In genomic region chr11:65422633-65423515, GRCh38 we compare ENCODE assay signal across 8 cellular contexts. TPM values are rescaled to one million over a fixed set of nuclear protein-coding genes. Genes with fewer than 3 reads are reported as not detected.
DNase-seq lines count a peak whose midpoint lies in the region; TF ChIP-seq lines count a peak whose summit lies in the region.

TSS of gene NEAT1 (plus strand) at chr11:65422798.

- no peak within 1 kb of the TSS for H2BK20ac ChIP-seq in H9 (ENCODE audit: low read depth, low read length, poor library complexity, severe bottlenecking)

- POLR2A ChIA-PET in activated CD4-positive, alpha-beta memory T cell treated with anti-CD3 and anti-CD28 coated beads for 36 hours (lab: Charles Lee): interaction anchor here (0.6 to 17.4 kb wide), 25 partner anchors 10 to 563 kb away, joined by 3 to 4089 read pairs (median 7); partner anchors contain the start of genes CCDC85B, EHBP1L1, FRMD8 and MALAT1

- no peaks in the 10 kb centered on the region for H3K27me3 ChIP-seq in H9 (ENCODE audit: insufficient read depth, low read length)

- no peaks in the 10 kb centered on the region; a peak in 1 of 5 replicates for H3K9me3 Mint-ChIP-seq in H9
- H3K9me3 Mint-ChIP-seq in activated CD4-positive, alpha-beta memory T cell treated with anti-CD3 and anti-CD28 coated beads for 36 hours: peaks cover 14% of the 10 kb centered on the region

- peak within 1 kb of the TSS; percentile 30; the same call in 1 of the 2 replicates for H3K4ac ChIP-seq in H9 (ENCODE audit: low read depth, low read length)

- H3K79me2 ChIP-seq in H9 (ENCODE audit: insufficient read depth, low read length): peaks cover 2% of the 10 kb centered on the region; the same call in 1 of the 2 replicates

- H2AFZ ChIP-seq in H9 (ENCODE audit: low read length): no peak within 1 kb of the TSS

- H4K91ac ChIP-seq in H9 (ENCODE audit: insufficient read length, low read depth, low read length): peak within 1 kb of the TSS; percentile 21

- DNase-seq in AG08396 (ENCODE audit: low spot score) (peak; percentile 73), H9 (peak; percentile 85), NCI-H82 (lab: John Stamatoyannopoulos, UW) (peak; percentile 81), dermis microvascular lymphatic vessel endothelial cell (ENCODE audit: low read depth in 2 of 2) (peak; percentile 95), lower leg skin (ENCODE audit: low spot score in 2 of 2) (peak; percentile 97 to 100), NCI-H146 (lab: John Stamatoyannopoulos, UW) (no peak)
- peak; percentile 97 for DNase-seq in activated CD4-positive, alpha-beta memory T cell treated with anti-CD3 and anti-CD28 coated beads for 36 hours
- DNase-seq in stimulated activated CD4-positive, alpha-beta T cell treated with anti-CD3 and anti-CD28 coated beads, Interleukin-4, amount 100 ng/mL, for 4 hours: peak; percentile 85 to 88

- H4K8ac ChIP-seq in H9 (replicated peaks; ENCODE audit: insufficient read length, low read depth, low read length): no peak within 1 kb of the TSS

- peak within 1 kb of the TSS; percentile 74 to 80 for H3K4me3 Mint-ChIP-seq in H9
- peak within 1 kb of the TSS; percentile 97 for H3K4me3 Mint-ChIP-seq in activated CD4-positive, alpha-beta memory T cell treated with anti-CD3 and anti-CD28 coated beads for 36 hours

- no peak within 1 kb of the TSS for H2AK5ac ChIP-seq in H9 (ENCODE audit: insufficient read length, low read length)

- H3K27me3 Mint-ChIP-seq in H9 (ENCODE audit: low read depth): peaks cover 3% of the 10 kb centered on the region
- peaks cover 24% of the 10 kb centered on the region for H3K27me3 Mint-ChIP-seq in activated CD4-positive, alpha-beta memory T cell treated with anti-CD3 and anti-CD28 coated beads for 36 hours

- H3T11ph ChIP-seq in H9 (ENCODE audit: low read length): no peak within 1 kb of the TSS

- no peak within 1 kb of the TSS for H3K56ac ChIP-seq in H9 (ENCODE audit: insufficient read length, low read depth, low read length)

- H4K5ac ChIP-seq in H9 (ENCODE audit: insufficient read length, low read depth, low read length): no peak within 1 kb of the TSS

- H3K9ac ChIP-seq in H9 (ENCODE audit: extremely low read depth, insufficient read length, low read length): peak within 1 kb of the TSS; percentile 80

- no peak within 1 kb of the TSS for H3K23ac ChIP-seq in H9 (ENCODE audit: insufficient read length, low read depth, low read length)

- H3K4me3 ChIP-seq in lower leg skin (ENCODE audit: low read depth, poor library complexity, severe bottlenecking): peak within 1 kb of the TSS; percentile 95

- H3K23me2 ChIP-seq in H9 (ENCODE audit: insufficient read length, low read depth, low read length, poor library complexity, severe bottlenecking): peaks cover 13% of the 10 kb centered on the region

- H3K18ac ChIP-seq in H9 (ENCODE audit: insufficient read length, low read depth, low read length): peak within 1 kb of the TSS; percentile 93

- CTCF ChIA-PET in activated CD4-positive, alpha-beta memory T cell treated with anti-CD3 and anti-CD28 coated beads for 36 hours (lab: Charles Lee): interaction anchor here (0.6 to 11.8 kb wide), 4 partner anchors 24 to 86 kb away, joined by 5 to 257 read pairs (median 29); partner anchors contain the start of gene MALAT1

- peak within 1 kb of the TSS; percentile 91 to 98 (median 93) for H3K27ac Mint-ChIP-seq in H9
- peak within 1 kb of the TSS; percentile 100 for H3K27ac Mint-ChIP-seq in activated CD4-positive, alpha-beta memory T cell treated with anti-CD3 and anti-CD28 coated beads for 36 hours

- H3K79me1 ChIP-seq in H9 (ENCODE audit: insufficient read depth, low read depth, low read length, poor library complexity, severe bottlenecking): no peaks in the 10 kb centered on the region

- peak within 1 kb of the TSS; percentile 67 for H3K4me2 ChIP-seq in H9 (ENCODE audit: insufficient read depth, insufficient read length, low read length)

- peaks cover 81 to 90% of the 10 kb centered on the region in 2 experiments for H3K4me1 Mint-ChIP-seq in H9
- H3K4me1 Mint-ChIP-seq in activated CD4-positive, alpha-beta memory T cell treated with anti-CD3 and anti-CD28 coated beads for 36 hours (ENCODE audit: low read depth): peaks cover 46% of the 10 kb centered on the region

- WGBS in H9 (ENCODE audit: extremely low coverage, insufficient read length, low lambda C conversion rate): no CpG with 5 or more reads among the region's 40 CpGs
- WGBS in lower leg skin, 2 donors: 0% methylated on average over 40 of the region's 40 CpGs

- no peaks in the 10 kb centered on the region for H3K36me3 Mint-ChIP-seq in H9 (ENCODE audit: insufficient read depth in 1 of 3, low read depth in 3 of 3)
- H3K36me3 Mint-ChIP-seq in activated CD4-positive, alpha-beta memory T cell treated with anti-CD3 and anti-CD28 coated beads for 36 hours: peaks cover 70% of the 10 kb centered on the region

- H3K4me1 ChIP-seq in H9 (ENCODE audit: insufficient read depth, low read length): peaks cover 25% of the 10 kb centered on the region

- peak; percentile 93 to 100 for TF ChIP-seq POLR2A in lower leg skin (IDR thresholded peaks at IDR 0.05)

- intact Hi-C loops in activated CD4-positive, alpha-beta memory T cell treated with anti-CD3 and anti-CD28 coated beads for 36 hours (cut with micrococcal nuclease): no loop called here
- intact Hi-C loops in lower leg skin (cut with DNase I; ENCODE audit: low total_unique reads): loop anchor here (5.0 kb wide), 1 partner anchor 74 kb away; the partner anchor contains the start of gene MALAT1

- peak within 1 kb of the TSS; percentile 51 for H2BK12ac ChIP-seq in H9 (ENCODE audit: insufficient read length, low read depth, low read length)

- peaks cover 2% of the 10 kb centered on the region for H4K20me1 ChIP-seq in H9 (ENCODE audit: control insufficient read depth, insufficient read depth, insufficient read length)

- H2BK120ac ChIP-seq in H9 (ENCODE audit: low read depth, low read length, poor library complexity, severe bottlenecking): peak within 1 kb of the TSS; percentile 85

- no peak within 1 kb of the TSS for H3K27ac ChIP-seq in H9 (ENCODE audit: insufficient read length, low read depth, low read length)

- TF ChIP-seq CTCF in H9 (conservative IDR thresholded peaks at IDR 0.05) (no peak), lower leg skin (IDR thresholded peaks at IDR 0.05) (peak in 1 of 3 donors; percentile 69)

- H3K14ac ChIP-seq in H9 (ENCODE audit: insufficient read depth, low read length): peak within 1 kb of the TSS; percentile 93

- H2BK5ac ChIP-seq in H9 (ENCODE audit: insufficient read length, low read length): peak within 1 kb of the TSS; percentile 17

- H2BK15ac ChIP-seq in H9 (ENCODE audit: low read depth, low read length): no peak within 1 kb of the TSS

- no peaks in the 10 kb centered on the region for H3K9me3 ChIP-seq in H9 (ENCODE audit: control insufficient read depth, low read depth, low read length)

RNA-seq across cellular contexts. Expression of gene NEAT1, which starts in this region (rescaled TPM):
- total RNA-seq in H9 (2021): 11.1 and 12.7 TPM in 2 replicates
- 100 to 1,000 TPM; 593 to 683 TPM for total RNA-seq in activated CD4-positive, alpha-beta memory T cell treated with anti-CD3 and anti-CD28 coated beads for 36 hours
- 23.7 and 88.5 TPM in 2 replicates for total RNA-seq in dermis microvascular lymphatic vessel endothelial cell
- total RNA-seq in lower leg skin: 100 to 1,000 TPM; 147 to 645 (median 301) TPM
